Comparison of ENCODE assay signal across 1 cellular context in the genomic region with DNA sequence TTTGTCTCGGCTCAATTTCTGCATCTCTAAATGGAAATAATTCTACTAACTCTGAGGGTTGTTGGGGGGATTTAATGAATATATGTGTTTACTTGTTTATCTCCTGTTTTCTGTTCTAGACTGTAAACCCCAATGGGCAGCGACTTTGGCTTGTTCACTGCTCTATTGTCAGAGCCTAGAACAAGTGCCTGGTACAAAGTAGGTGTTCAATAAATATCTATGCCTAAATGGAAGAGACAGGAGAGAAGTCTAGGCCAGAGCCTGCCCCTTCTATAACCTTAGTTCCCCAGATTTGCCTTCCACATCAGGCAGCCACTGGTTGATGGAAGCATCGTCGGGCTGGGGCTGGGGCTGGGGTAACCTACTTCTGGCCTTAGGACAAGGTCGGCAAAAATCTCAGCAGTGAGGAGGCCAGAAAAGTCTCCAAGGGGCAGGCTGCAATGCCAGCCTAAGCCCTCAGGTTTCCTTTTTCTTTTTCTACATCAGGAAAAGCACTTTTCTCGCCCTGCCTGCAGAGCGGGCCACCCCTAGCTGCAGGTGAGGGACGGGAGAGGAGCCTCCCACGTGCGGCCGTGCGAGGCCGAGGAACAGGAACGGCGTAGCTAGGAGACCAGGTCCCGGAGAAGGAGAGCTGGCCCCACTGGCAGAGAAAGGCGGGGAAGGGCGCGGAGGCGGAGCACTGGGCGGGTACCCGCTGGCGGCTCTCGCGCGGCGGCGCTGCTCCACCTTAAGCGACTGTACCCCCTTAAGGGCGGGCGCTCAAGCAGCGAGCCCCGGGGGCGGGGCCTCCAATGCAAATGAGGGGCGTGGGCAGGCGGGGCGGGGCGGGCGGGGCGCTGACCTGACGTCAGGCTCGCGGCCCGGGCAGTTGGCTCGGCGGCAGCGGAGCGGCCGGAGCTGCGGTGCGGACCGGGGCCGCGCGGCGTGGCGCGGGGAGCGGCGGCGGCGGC.
TF ChIP-seq lines count a peak whose summit lies in the region.

A gene (plus strand): TSS at position 867 of the 950 bp plus-strand sequence. CDS start 98 bp downstream, outside the sequence.

TF ChIP-seq in HCT116, 20 proteins besides CTCF, POLR2A, EP300 and RAD21 (continued from another document):
- TF ChIP-seq, protein P1, sequence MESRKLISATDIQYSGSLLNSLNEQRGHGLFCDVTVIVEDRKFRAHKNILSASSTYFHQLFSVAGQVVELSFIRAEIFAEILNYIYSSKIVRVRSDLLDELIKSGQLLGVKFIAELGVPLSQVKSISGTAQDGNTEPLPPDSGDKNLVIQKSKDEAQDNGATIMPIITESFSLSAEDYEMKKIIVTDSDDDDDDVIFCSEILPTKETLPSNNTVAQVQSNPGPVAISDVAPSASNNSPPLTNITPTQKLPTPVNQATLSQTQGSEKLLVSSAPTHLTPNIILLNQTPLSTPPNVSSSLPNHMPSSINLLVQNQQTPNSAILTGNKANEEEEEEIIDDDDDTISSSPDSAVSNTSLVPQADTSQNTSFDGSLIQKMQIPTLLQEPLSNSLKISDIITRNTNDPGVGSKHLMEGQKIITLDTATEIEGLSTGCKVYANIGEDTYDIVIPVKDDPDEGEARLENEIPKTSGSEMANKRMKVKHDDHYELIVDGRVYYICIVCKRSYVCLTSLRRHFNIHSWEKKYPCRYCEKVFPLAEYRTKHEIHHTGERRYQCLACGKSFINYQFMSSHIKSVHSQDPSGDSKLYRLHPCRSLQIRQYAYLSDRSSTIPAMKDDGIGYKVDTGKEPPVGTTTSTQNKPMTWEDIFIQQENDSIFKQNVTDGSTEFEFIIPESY (IDR thresholded peaks at IDR 0.05; ENCODE audit: extremely low read depth, insufficient replicate concordance, low read length), result peak; percentile 50
- TF ChIP-seq JUND (IDR thresholded peaks at IDR 0.05) (no peak), YY1 (IDR thresholded peaks at IDR 0.05; ENCODE audit: extremely low read depth, insufficient replicate concordance, low read depth, low read length) (no peak), EGR1 (IDR thresholded peaks at IDR 0.05; ENCODE audit: low read depth) (peak; percentile 77), SIN3A (IDR thresholded peaks at IDR 0.05; ENCODE audit: low read depth) (no peak), CEBPB (IDR thresholded peaks at IDR 0.05; ENCODE audit: low read depth) (no peak), POLR2AphosphoS5 (IDR thresholded peaks at IDR 0.05; ENCODE audit: low read depth, low read length) (peak; percentile 86), ZFX (IDR thresholded peaks at IDR 0.05) (0 out of 2 replicates have a peak, but pooled peaks have one; percentile 25)
- TF ChIP-seq, protein P2, sequence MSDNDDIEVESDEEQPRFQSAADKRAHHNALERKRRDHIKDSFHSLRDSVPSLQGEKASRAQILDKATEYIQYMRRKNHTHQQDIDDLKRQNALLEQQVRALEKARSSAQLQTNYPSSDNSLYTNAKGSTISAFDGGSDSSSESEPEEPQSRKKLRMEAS (IDR thresholded peaks at IDR 0.05), result peak; percentile 91
- TF ChIP-seq, protein P3, sequence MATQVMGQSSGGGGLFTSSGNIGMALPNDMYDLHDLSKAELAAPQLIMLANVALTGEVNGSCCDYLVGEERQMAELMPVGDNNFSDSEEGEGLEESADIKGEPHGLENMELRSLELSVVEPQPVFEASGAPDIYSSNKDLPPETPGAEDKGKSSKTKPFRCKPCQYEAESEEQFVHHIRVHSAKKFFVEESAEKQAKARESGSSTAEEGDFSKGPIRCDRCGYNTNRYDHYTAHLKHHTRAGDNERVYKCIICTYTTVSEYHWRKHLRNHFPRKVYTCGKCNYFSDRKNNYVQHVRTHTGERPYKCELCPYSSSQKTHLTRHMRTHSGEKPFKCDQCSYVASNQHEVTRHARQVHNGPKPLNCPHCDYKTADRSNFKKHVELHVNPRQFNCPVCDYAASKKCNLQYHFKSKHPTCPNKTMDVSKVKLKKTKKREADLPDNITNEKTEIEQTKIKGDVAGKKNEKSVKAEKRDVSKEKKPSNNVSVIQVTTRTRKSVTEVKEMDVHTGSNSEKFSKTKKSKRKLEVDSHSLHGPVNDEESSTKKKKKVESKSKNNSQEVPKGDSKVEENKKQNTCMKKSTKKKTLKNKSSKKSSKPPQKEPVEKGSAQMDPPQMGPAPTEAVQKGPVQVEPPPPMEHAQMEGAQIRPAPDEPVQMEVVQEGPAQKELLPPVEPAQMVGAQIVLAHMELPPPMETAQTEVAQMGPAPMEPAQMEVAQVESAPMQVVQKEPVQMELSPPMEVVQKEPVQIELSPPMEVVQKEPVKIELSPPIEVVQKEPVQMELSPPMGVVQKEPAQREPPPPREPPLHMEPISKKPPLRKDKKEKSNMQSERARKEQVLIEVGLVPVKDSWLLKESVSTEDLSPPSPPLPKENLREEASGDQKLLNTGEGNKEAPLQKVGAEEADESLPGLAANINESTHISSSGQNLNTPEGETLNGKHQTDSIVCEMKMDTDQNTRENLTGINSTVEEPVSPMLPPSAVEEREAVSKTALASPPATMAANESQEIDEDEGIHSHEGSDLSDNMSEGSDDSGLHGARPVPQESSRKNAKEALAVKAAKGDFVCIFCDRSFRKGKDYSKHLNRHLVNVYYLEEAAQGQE (IDR thresholded peaks at IDR 0.05; ENCODE audit: low read depth), result no peak
